ENCODE assay signal across 2 cellular contexts in the genomic region with DNA sequence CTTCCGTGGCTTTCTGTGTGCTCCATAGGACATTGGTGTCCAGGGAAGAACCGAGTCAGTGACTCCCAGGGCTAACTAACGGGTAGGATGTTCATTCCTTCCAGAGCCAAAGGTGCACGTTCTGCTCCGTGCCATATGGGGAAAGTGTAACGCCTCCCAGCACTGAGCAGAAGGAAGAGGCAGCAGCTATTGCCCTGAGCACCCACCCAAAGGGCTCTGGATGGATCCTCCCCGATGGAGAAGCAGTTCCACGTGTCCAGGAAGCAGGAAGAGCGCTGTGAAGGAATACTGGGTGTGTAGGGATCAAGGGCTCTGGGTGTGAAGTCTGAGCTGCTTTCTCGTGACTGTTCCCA.
TF ChIP-seq lines count a peak whose summit lies in the region.

No MANE protein-coding gene starts in this region.

TF ChIP-seq in A549, 52 proteins besides CTCF, POLR2A, EP300 and RAD21 (continued from another document):
- TF ChIP-seq E2F6 (IDR thresholded peaks at IDR 0.05; ENCODE audit: borderline replicate concordance, low read depth), result no peak
- no peak for TF ChIP-seq MAFK (IDR thresholded peaks at IDR 0.05; ENCODE audit: partially characterized antibody)
- TF ChIP-seq, protein P1, sequence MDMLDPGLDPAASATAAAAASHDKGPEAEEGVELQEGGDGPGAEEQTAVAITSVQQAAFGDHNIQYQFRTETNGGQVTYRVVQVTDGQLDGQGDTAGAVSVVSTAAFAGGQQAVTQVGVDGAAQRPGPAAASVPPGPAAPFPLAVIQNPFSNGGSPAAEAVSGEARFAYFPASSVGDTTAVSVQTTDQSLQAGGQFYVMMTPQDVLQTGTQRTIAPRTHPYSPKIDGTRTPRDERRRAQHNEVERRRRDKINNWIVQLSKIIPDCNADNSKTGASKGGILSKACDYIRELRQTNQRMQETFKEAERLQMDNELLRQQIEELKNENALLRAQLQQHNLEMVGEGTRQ (IDR thresholded peaks at IDR 0.05), result no peak
- no peak for TF ChIP-seq ESRRA (IDR thresholded peaks at IDR 0.05; ENCODE audit: borderline replicate concordance, low read length)
- no peak for TF ChIP-seq TFCP2L1 (CRISPR knock-in tag; IDR thresholded peaks at IDR 0.05)
- TF ChIP-seq JUNB (IDR thresholded peaks at IDR 0.05), result no peak
- no peak for TF ChIP-seq FOSB (CRISPR knock-in tag; IDR thresholded peaks at IDR 0.05)
- TF ChIP-seq RARB (CRISPR knock-in tag; IDR thresholded peaks at IDR 0.05), result no peak

TF ChIP-seq in HCT116, 20 proteins besides CTCF, POLR2A, EP300 and RAD21 (continued from another document):
- TF ChIP-seq YY1 (IDR thresholded peaks at IDR 0.05; ENCODE audit: extremely low read depth, insufficient replicate concordance, low read depth, low read length), result no peak
- no peak for TF ChIP-seq EZH2phosphoT487 (IDR thresholded peaks at IDR 0.05; ENCODE audit: borderline replicate concordance)
- no peak for TF ChIP-seq POLR2AphosphoS5 (IDR thresholded peaks at IDR 0.05; ENCODE audit: low read depth, low read length)
- TF ChIP-seq ZFX (IDR thresholded peaks at IDR 0.05), result no peak
- no peak for TF ChIP-seq FOSL1 (IDR thresholded peaks at IDR 0.05; ENCODE audit: low read depth)
- TF ChIP-seq SP1 (IDR thresholded peaks at IDR 0.05; ENCODE audit: low read depth), result no peak
- no peak for TF ChIP-seq SRF (IDR thresholded peaks at IDR 0.05; ENCODE audit: low read depth)
- no peak for TF ChIP-seq EZH2 (IDR thresholded peaks at IDR 0.05)
- TF ChIP-seq CBX3 (IDR thresholded peaks at IDR 0.05; ENCODE audit: low read depth), result no peak
